ENCODE assay signal across 11 cellular contexts in the genomic region with DNA sequence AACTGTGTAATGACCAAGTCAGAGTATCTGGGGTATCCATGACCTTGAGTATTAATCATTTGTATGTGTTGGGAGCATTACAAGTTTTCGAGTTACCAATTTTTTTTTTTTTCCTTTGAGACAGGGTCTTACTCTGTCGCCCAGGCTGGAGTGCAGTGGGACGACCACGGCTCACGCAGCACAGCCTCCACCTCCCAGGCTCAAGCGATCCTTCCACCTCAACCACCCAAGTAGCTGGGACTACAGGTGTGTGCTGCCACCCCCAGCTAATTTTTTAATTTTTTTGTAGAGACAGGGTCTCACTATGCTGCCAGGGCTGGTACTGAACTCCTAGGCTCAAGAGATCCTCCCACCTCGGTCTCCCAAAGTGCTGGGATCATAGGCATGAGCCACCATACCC. TPM values are rescaled to one million over a fixed set of nuclear protein-coding genes. Genes with fewer than 3 reads are reported as not detected.
A peak's percentile ranks its signal among the peaks of the same experiment; 100 is the strongest.
DNase-seq lines count a peak whose midpoint lies in the region; ATAC-seq, FAIRE-seq and TF ChIP-seq lines count a peak whose summit lies in the region.
"Had no signal": no experiment of that assay in that cellular context is flagged by ENCODE, and none has a peak within 500 bp of the region (broad histone marks: within the 10 kb centered on the region; RNA-seq: fewer than 3 reads in every experiment).

No MANE protein-coding gene starts in this region.

- no peak for FAIRE-seq in GM12891 (lab: Jason Lieb, UNC)

- H3K4me3 ChIP-seq in ascending aorta (no peak overlapping the region), lower lobe of right lung (no peak overlapping the region), thyroid gland (replicated peaks in 1 of 3) (no peak overlapping the region)

- H3K36me3 Mint-ChIP-seq in activated T-cell treated with anti-CD3 and anti-CD28 coated beads, Interleukin-2, amount 50 U/mL, for 24 hours (ENCODE audit: low read depth): peaks cover 66% of the 10 kb centered on the region
- peaks cover 21% of the 10 kb centered on the region for H3K36me3 Mint-ChIP-seq in activated T-cell treated with anti-CD3 and anti-CD28 coated beads, Interleukin-2, amount 50 U/mL, for 4 hours (ENCODE audit: insufficient read depth)

- TF ChIP-seq CTCF in ascending aorta (IDR thresholded peaks at IDR 0.05) (no peak), lower lobe of right lung (IDR thresholded peaks at IDR 0.05) (no peak), thyroid gland (IDR thresholded peaks at IDR 0.05) (no peak)

- ATAC-seq in activated T-cell treated with anti-CD3 and anti-CD28 coated beads, Interleukin-2, amount 50 U/mL, for 4 hours: no peak
- no peak for ATAC-seq in lower lobe of right lung

- 88% methylated on average over 7 of the region's 7 CpGs for WGBS in thyroid gland, 2 donors

- H3K27me3 ChIP-seq in ascending aorta: no peaks in the 10 kb centered on the region
- H3K27me3 ChIP-seq in lower lobe of right lung (ENCODE audit: low read depth): no peaks in the 10 kb centered on the region
- H3K27me3 ChIP-seq in thyroid gland: no peaks in the 10 kb centered on the region

- H3K4me1 Mint-ChIP-seq in activated T-cell treated with anti-CD3 and anti-CD28 coated beads, Interleukin-2, amount 50 U/mL, for 24 hours (ENCODE audit: low read depth): peaks cover 46% of the 10 kb centered on the region
- peaks cover 44% of the 10 kb centered on the region for H3K4me1 Mint-ChIP-seq in activated T-cell treated with anti-CD3 and anti-CD28 coated beads, Interleukin-2, amount 50 U/mL, for 4 hours (ENCODE audit: low read depth)

- H3K9me3 Mint-ChIP-seq in activated T-cell treated with anti-CD3 and anti-CD28 coated beads, Interleukin-2, amount 50 U/mL, for 24 hours: no peaks in the 10 kb centered on the region
- H3K9me3 Mint-ChIP-seq in activated T-cell treated with anti-CD3 and anti-CD28 coated beads, Interleukin-2, amount 50 U/mL, for 4 hours: no peaks in the 10 kb centered on the region

- peak overlapping the region; percentile 96 for H3K27ac Mint-ChIP-seq in activated T-cell treated with anti-CD3 and anti-CD28 coated beads, Interleukin-2, amount 50 U/mL, for 24 hours

- H3K27ac ChIP-seq in ascending aorta: peak overlapping the region; percentile 96 to 97
- H3K27ac ChIP-seq in lower lobe of right lung: peak overlapping the region; percentile 86
- H3K27ac ChIP-seq in thyroid gland: peak overlapping the region; percentile 12 to 95 (median 92)

- H3K36me3 ChIP-seq in ascending aorta (peaks cover 8 to 11% of the 10 kb centered on the region in 2 donors), lower lobe of right lung (peaks cover 26% of the 10 kb centered on the region), thyroid gland (peaks cover 0 to 6% of the 10 kb centered on the region in 2 donors)

- no peaks in the 10 kb centered on the region for H3K27me3 Mint-ChIP-seq in activated T-cell treated with anti-CD3 and anti-CD28 coated beads, Interleukin-2, amount 50 U/mL, for 24 hours
- H3K27me3 Mint-ChIP-seq in activated T-cell treated with anti-CD3 and anti-CD28 coated beads, Interleukin-2, amount 50 U/mL, for 4 hours (ENCODE audit: low read depth): no peaks in the 10 kb centered on the region

- no peaks in the 10 kb centered on the region for H3K9me3 ChIP-seq in ascending aorta
- H3K9me3 ChIP-seq in lower lobe of right lung: no peaks in the 10 kb centered on the region
- no peaks in the 10 kb centered on the region for H3K9me3 ChIP-seq in thyroid gland

- intact Hi-C loops in ascending aorta (cut with DNase I) (loop anchor here (2.0 to 5.0 kb wide), 3 partner anchors 35 to 625 kb away; no protein-coding TSS in a partner anchor), lower lobe of right lung (cut with DNase I) (no loop called here), thyroid gland (cut with DNase I) (no loop called here), posterior vena cava (cut with DNase I) (no loop called here)

- DNase-seq in activated T-cell treated with anti-CD3 and anti-CD28 coated beads, Interleukin-2, amount 50 U/mL, for 24 hours: no peak
- DNase-seq in activated T-cell treated with anti-CD3 and anti-CD28 coated beads, Interleukin-2, amount 50 U/mL, for 4 hours: no peak
- DNase-seq in ascending aorta (ENCODE audit: low spot score in 2 of 2): no peak
- peak; percentile 6 for DNase-seq in lower lobe of right lung
- no peak for DNase-seq in thyroid gland
- DNase-seq in GM12891 (ENCODE audit: insufficient read length, low spot score): no peak
- DNase-seq in NCI-H128 (lab: John Stamatoyannopoulos, UW; ENCODE audit: unreplicated experiment): no peak
- no peak for DNase-seq in posterior vena cava (ENCODE audit: low spot score)
- DNase-seq: NCI-H1092 had no signal

- H3K4me3 Mint-ChIP-seq in activated T-cell treated with anti-CD3 and anti-CD28 coated beads, Interleukin-2, amount 50 U/mL, for 24 hours: peak overlapping the region; percentile 67
- H3K4me3 Mint-ChIP-seq in activated T-cell treated with anti-CD3 and anti-CD28 coated beads, Interleukin-2, amount 50 U/mL, for 4 hours: no peak overlapping the region

- H3K4me1 ChIP-seq in ascending aorta: peaks cover 40 to 66% of the 10 kb centered on the region in 2 donors
- H3K4me1 ChIP-seq in lower lobe of right lung: peaks cover 79% of the 10 kb centered on the region
- peaks cover 48 to 63% of the 10 kb centered on the region in 2 donors for H3K4me1 ChIP-seq in thyroid gland

- TF ChIP-seq POLR2A in thyroid gland (IDR thresholded peaks at IDR 0.05) (no peak), GM12891 (IDR thresholded peaks at IDR 0.05; ENCODE audit: low read depth, low read length) (no peak)

TF ChIP-seq in GM12891, 5 proteins besides CTCF, POLR2A, EP300 and RAD21:
- TF ChIP-seq SPI1 (IDR thresholded peaks at IDR 0.05; ENCODE audit: low read depth, low read length) (no peak), POLR2AphosphoS5 (IDR thresholded peaks at IDR 0.05; ENCODE audit: low read depth, low read length) (no peak)
TF ChIP-seq in GM12891: peak in this region for 0.

RNA-seq across cellular contexts. Expression of gene SSH1, which starts 19.7 kb away (rescaled TPM):
- 10 to 100 TPM; 17.0 to 20.7 (median 18.2) TPM for total RNA-seq in activated T-cell treated with anti-CD3 and anti-CD28 coated beads, Interleukin-2, amount 50 U/mL, for 4 hours
- total RNA-seq in ascending aorta (16.1 TPM), lower lobe of right lung (45.6 TPM), thyroid gland (10 to 100 TPM; 13.0 to 26.8 (median 21.7) TPM), posterior vena cava (10 to 100 TPM; 34.7 to 43.9 TPM)
- polyA plus RNA-seq in GM12891 (2012; ENCODE audit: low read depth, missing spikeins): 10.2 TPM

RNA-seq across cellular contexts. Expression of gene DAO, which starts 42.2 kb away (rescaled TPM):
- not detected for total RNA-seq in activated T-cell treated with anti-CD3 and anti-CD28 coated beads, Interleukin-2, amount 50 U/mL, for 4 hours
- total RNA-seq in ascending aorta (not detected), lower lobe of right lung (not detected), thyroid gland (not detected), posterior vena cava (under 1 TPM in 1 of 2 donors, not detected in 1; 0.28 TPM)
- polyA plus RNA-seq in GM12891 (2012; ENCODE audit: low read depth, missing spikeins): not detected
- total RNA-seq: esophagus mucosa, mononuclear cell had no signal
